8 cellular contexts compared by ENCODE assay signal in genomic region chr2:17879137-17879912, GRCh38. TPM values are rescaled to one million over a fixed set of nuclear protein-coding genes. Genes with fewer than 3 reads are reported as not detected.
DNase-seq lines count a peak whose midpoint lies in the region; ATAC-seq and TF ChIP-seq lines count a peak whose summit lies in the region.

No MANE protein-coding gene starts in this region.

- TF ChIP-seq CTCF in PC-3 (conservative IDR thresholded peaks at IDR 0.05; ENCODE audit: low read depth, low read length) (peak; percentile 36; the same call in 1 of the 2 replicates), colonic mucosa (IDR thresholded peaks at IDR 0.05) (no peak), left lung (IDR thresholded peaks at IDR 0.05) (no peak)

- H3K27ac ChIP-seq in PC-3 (ENCODE audit: low read length) (no peak overlapping the region), colonic mucosa (peak overlapping the region; percentile 77), left lung (peak overlapping the region; percentile 75 to 81)

- intact Hi-C loops in PC-3 (cut with micrococcal nuclease): no loop called here
- intact Hi-C loops in colonic mucosa (cut with DNase I): no loop called here
- intact Hi-C loops in left lung (cut with DNase I): no loop called here

- no peak for DNase-seq in activated naive CD4-positive, alpha-beta T cell treated with anti-CD3 and anti-CD28 coated beads, Interleukin-2, amount 10 ng/mL, durations not matched to agents 7 days and 5 days
- no peak for DNase-seq in activated naive CD4-positive, alpha-beta T cell treated with anti-CD3 and anti-CD28 coated beads, Interleukin-2, amount 50 U/mL, for 16 hours
- DNase-seq in PC-3 (peak; percentile 68), colonic mucosa (peak; percentile 92), left lung (peak; percentile 80 to 86), stromal cell of bone marrow (ENCODE audit: low read depth) (peak; percentile 36)

- peak overlapping the region; percentile 97 for H2AFZ ChIP-seq in PC-3 (ENCODE audit: low read length)

- H3K9me3 Mint-ChIP-seq in activated naive CD4-positive, alpha-beta T cell treated with anti-CD3 and anti-CD28 coated beads, Interleukin-2, amount 10 ng/mL, durations not matched to agents 7 days and 5 days: no peaks in the 10 kb centered on the region

- H3K4me1 Mint-ChIP-seq in activated naive CD4-positive, alpha-beta T cell treated with anti-CD3 and anti-CD28 coated beads, Interleukin-2, amount 10 ng/mL, durations not matched to agents 7 days and 5 days: peaks cover 20% of the 10 kb centered on the region

- no peaks in the 10 kb centered on the region for H3F3A ChIP-seq in PC-3 (ENCODE audit: low read length, unreplicated experiment)

- H3K9me3 ChIP-seq in PC-3 (ENCODE audit: low read length): no peaks in the 10 kb centered on the region
- H3K9me3 ChIP-seq in colonic mucosa: no peaks in the 10 kb centered on the region
- H3K9me3 ChIP-seq in left lung: no peaks in the 10 kb centered on the region

- no peaks in the 10 kb centered on the region for H4K20me1 ChIP-seq in PC-3 (ENCODE audit: low read length)

- H3K9ac ChIP-seq in PC-3 (ENCODE audit: low read length): no peak overlapping the region
- H3K9ac ChIP-seq in colonic mucosa (ENCODE audit: low read depth in 2 of 2, low read length in 2 of 2): peak overlapping the region; percentile 68 to 88

- no peaks in the 10 kb centered on the region for H3K79me2 ChIP-seq in PC-3 (ENCODE audit: low read length)

- no peaks in the 10 kb centered on the region for H3K9me2 ChIP-seq in PC-3 (replicated peaks; ENCODE audit: low read length)

- H3K27me3 ChIP-seq in PC-3 (ENCODE audit: low read length) (peaks cover 63% of the 10 kb centered on the region), colonic mucosa (peaks cover 11% of the 10 kb centered on the region), left lung (peaks cover 4 to 74% of the 10 kb centered on the region in 2 donors)

- H3K4me3 ChIP-seq in PC-3 (ENCODE audit: low read length): peak overlapping the region; percentile 76
- H3K4me3 ChIP-seq in colonic mucosa: peak overlapping the region; percentile 79
- peak overlapping the region; percentile 61 to 72 for H3K4me3 ChIP-seq in left lung

- ATAC-seq in HG03460 (IDR thresholded peaks at IDR 0.05; ENCODE audit: unreplicated experiment) (peak; percentile 10), PC-3 (peak; percentile 45), left lung (peak; percentile 86), GM19452 (IDR thresholded peaks at IDR 0.05; ENCODE audit: unreplicated experiment) (no peak)

- H3K36me3 ChIP-seq in PC-3 (ENCODE audit: low read depth, low read length) (no peaks in the 10 kb centered on the region), colonic mucosa (no peaks in the 10 kb centered on the region), left lung (no peaks in the 10 kb centered on the region)

- BruUV-seq in PC-3 (replicated peaks; lab: Mats Ljungman, UMichigan): no TSS peak

- H3K27me3 Mint-ChIP-seq in activated naive CD4-positive, alpha-beta T cell treated with anti-CD3 and anti-CD28 coated beads, Interleukin-2, amount 10 ng/mL, durations not matched to agents 7 days and 5 days: peaks cover 75% of the 10 kb centered on the region

- POLR2A ChIA-PET in PC-3 (lab: Charles Lee; ENCODE audit: unreplicated experiment): no interaction called here

- H3K36me3 Mint-ChIP-seq in activated naive CD4-positive, alpha-beta T cell treated with anti-CD3 and anti-CD28 coated beads, Interleukin-2, amount 10 ng/mL, durations not matched to agents 7 days and 5 days: no peaks in the 10 kb centered on the region

- H3K4me3 Mint-ChIP-seq in activated naive CD4-positive, alpha-beta T cell treated with anti-CD3 and anti-CD28 coated beads, Interleukin-2, amount 10 ng/mL, durations not matched to agents 7 days and 5 days: peak overlapping the region; percentile 65

- H3K27ac Mint-ChIP-seq in activated naive CD4-positive, alpha-beta T cell treated with anti-CD3 and anti-CD28 coated beads, Interleukin-2, amount 10 ng/mL, durations not matched to agents 7 days and 5 days: no peak overlapping the region

- H3K4me1 ChIP-seq in PC-3 (ENCODE audit: insufficient read depth, low read length) (no peaks in the 10 kb centered on the region), colonic mucosa (no peaks in the 10 kb centered on the region), left lung (peaks cover 10 to 21% of the 10 kb centered on the region in 2 donors)

- CTCF ChIA-PET in activated naive CD4-positive, alpha-beta T cell treated with anti-CD3 and anti-CD28 coated beads, Interleukin-2, amount 10 ng/mL, durations not matched to agents 7 days and 5 days (lab: Charles Lee): no interaction called here
- CTCF ChIA-PET in PC-3 (lab: Charles Lee): no interaction called here

- peak overlapping the region; percentile 94 for H3K4me2 ChIP-seq in PC-3 (ENCODE audit: low read length)

RNA-seq across cellular contexts. Expression of gene KCNS3, which starts 0.9 kb away (rescaled TPM):
- total RNA-seq in PC-3 (2014; rRNA removed): 5.8 and 7.9 TPM in 2 replicates
- total RNA-seq in colonic mucosa: 10 to 100 TPM; 10.7 to 17.5 TPM
- 10 to 100 TPM; 23.0 to 48.2 TPM for total RNA-seq in left lung

Comparison
In these comparisons a context has a peak if more than half of its experiments do, and no peak if none do; other contexts are left out.
1. DNase-seq: peak in PC-3 (single experiment), colonic mucosa (single experiment), left lung (2 of 2) and stromal cell of bone marrow (single experiment); none in activated naive CD4-positive, alpha-beta T cell treated with anti-CD3 and anti-CD28 coated beads, Interleukin-2, amount 10 ng/mL, durations not matched to agents 7 days and 5 days (single experiment) and activated naive CD4-positive, alpha-beta T cell treated with anti-CD3 and anti-CD28 coated beads, Interleukin-2, amount 50 U/mL, for 16 hours (single experiment).
2. Peak in every context shown above with its lines, with median percentiles within 50 percentile points of each other: H3K4me3 ChIP-seq.